In genomic region chr17:8753976-8754440, GRCh38 we compare ENCODE assay signal across 9 cellular contexts. TPM values are rescaled to one million over a fixed set of nuclear protein-coding genes. Genes with fewer than 3 reads are reported as not detected.
DNase-seq lines count a peak whose midpoint lies in the region; ATAC-seq and TF ChIP-seq lines count a peak whose summit lies in the region.
"Had no signal": no experiment of that assay in that cellular context is flagged by ENCODE, and none has a peak within 500 bp of the region (broad histone marks: within the 10 kb centered on the region; RNA-seq: fewer than 3 reads in every experiment).

No MANE protein-coding gene starts in this region.

- DNase-seq in CD1c-positive myeloid dendritic cell (ENCODE audit: extremely low spot score) (peak; percentile 26), HFFc6 (peak; percentile 26), SW480 (ENCODE audit: low spot score) (peak; percentile 60), kidney tubule cell (ENCODE audit: low spot score) (peak; percentile 28), posterior vena cava (ENCODE audit: low spot score) (no peak), germinal center (ENCODE audit: low spot score) (no peak)
- DNase-seq in activated effector memory CD4-positive, alpha-beta T cell treated with anti-CD3 and anti-CD28 coated beads, Interleukin-2, amount 50 U/mL, for 16 hours: no peak
- DNase-seq: T-helper 17 cell had no signal

- peak; percentile 68 for TF ChIP-seq CTCF in HFFc6 (IDR thresholded peaks at IDR 0.05)

- no peaks in the 10 kb centered on the region for H3K4me1 Mint-ChIP-seq in HFFc6 (ENCODE audit: low read depth)

- H3K27ac Mint-ChIP-seq in HFFc6: no peak overlapping the region
- H3K27ac Mint-ChIP-seq: T-helper 17 cell had no signal

- intact Hi-C loops in posterior vena cava (cut with DNase I): no loop called here

- H3K36me3 Mint-ChIP-seq in HFFc6 (ENCODE audit: low read depth): no peaks in the 10 kb centered on the region

- no peak overlapping the region for H3K4me3 Mint-ChIP-seq in HFFc6
- H3K4me3 Mint-ChIP-seq: T-helper 17 cell had no signal

- peaks cover 19% of the 10 kb centered on the region for H3K27me3 Mint-ChIP-seq in HFFc6 (ENCODE audit: insufficient read depth)

- no peaks in the 10 kb centered on the region for H3K9me3 Mint-ChIP-seq in HFFc6

- ATAC-seq in HG02759 (IDR thresholded peaks at IDR 0.05; ENCODE audit: unreplicated experiment): no peak
- ATAC-seq: T-helper 17 cell had no signal

RNA-seq across cellular contexts. Expression of gene SPDYE4, which starts 4.3 kb away (rescaled TPM):
- not detected for total RNA-seq in HFFc6 (2021; fragmentation: NEBNext Ultra II Directional; extraction: Animal tissue kit (Norgen Biotek cat#: 25700))
- not detected for total RNA-seq in posterior vena cava
- total RNA-seq: T-helper 17 cell had no signal

RNA-seq across cellular contexts. Expression of gene CCDC42, which starts 9.4 kb away (rescaled TPM):
- not detected for total RNA-seq in HFFc6 (2021; fragmentation: NEBNext Ultra II Directional; extraction: Animal tissue kit (Norgen Biotek cat#: 25700))
- not detected for total RNA-seq in posterior vena cava

RNA-seq across cellular contexts. Expression of gene MFSD6L, which starts 45.2 kb away (rescaled TPM):
- not detected for total RNA-seq in HFFc6 (2021; fragmentation: NEBNext Ultra II Directional; extraction: Animal tissue kit (Norgen Biotek cat#: 25700))
- under 1 TPM in 1 of 2 donors, not detected in 1; 0.19 TPM for total RNA-seq in posterior vena cava
- total RNA-seq: T-helper 17 cell had no signal

Comparison
In these comparisons a context has a peak if more than half of its experiments do, and no peak if none do; other contexts are left out.
1. DNase-seq: peak in CD1c-positive myeloid dendritic cell (single experiment), HFFc6 (single experiment), SW480 (single experiment) and kidney tubule cell (single experiment); none in activated effector memory CD4-positive, alpha-beta T cell treated with anti-CD3 and anti-CD28 coated beads, Interleukin-2, amount 50 U/mL, for 16 hours (single experiment), posterior vena cava (single experiment) and germinal center (single experiment).